1 cellular context compared by ENCODE assay signal in genomic region chr19:45420871-45421270, GRCh38.
TF ChIP-seq lines count a peak whose summit lies in the region.

No MANE protein-coding gene starts in this region.

TF ChIP-seq in K562, 482 proteins besides CTCF, POLR2A, EP300 and RAD21:
- TF ChIP-seq BDP1 (IDR thresholded peaks at IDR 0.05; ENCODE audit: insufficient read depth, insufficient read length) (no peak), ZNF24 (IDR thresholded peaks at IDR 0.05) (peak; percentile 94)
